ENCODE assay signal across 24 cellular contexts in the genomic region with DNA sequence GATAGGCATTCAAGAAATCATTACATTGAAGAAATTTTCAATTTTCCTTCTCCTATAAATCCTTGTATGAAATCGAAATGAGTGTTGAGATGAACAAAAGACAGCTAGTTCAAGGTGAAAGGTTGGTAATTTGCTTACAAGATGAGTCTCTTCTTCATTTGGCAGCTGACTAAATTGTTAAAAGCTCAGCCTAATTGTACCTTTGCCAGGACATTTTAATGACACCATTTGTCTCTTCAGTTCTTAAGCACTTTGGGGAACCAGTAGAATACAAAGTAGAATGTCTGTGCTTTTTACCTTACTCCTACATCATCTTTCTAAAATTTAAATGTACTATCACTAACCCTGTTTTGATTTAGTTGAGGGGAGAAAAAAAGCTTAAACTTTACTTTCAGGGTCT. TPM values are rescaled to one million over a fixed set of nuclear protein-coding genes. Genes with fewer than 3 reads are reported as not detected.
DNase-seq lines count a peak whose midpoint lies in the region; ATAC-seq and TF ChIP-seq lines count a peak whose summit lies in the region.
"Had no signal": no experiment of that assay in that cellular context is flagged by ENCODE, and none has a peak within 500 bp of the region (broad histone marks: within the 10 kb centered on the region; RNA-seq: fewer than 3 reads in every experiment).

No MANE protein-coding gene starts in this region.

- H3K27ac ChIP-seq in left ventricle myocardium inferior (replicated peaks) (peak overlapping the region; percentile 13), heart left ventricle (no peak overlapping the region)
- H3K27ac ChIP-seq: C4-2B, upper lobe of right lung had no signal

- intact Hi-C loops in left ventricle myocardium inferior (cut with micrococcal nuclease) (no loop called here), heart left ventricle (cut with DNase I) (loop anchor here in 2 of 10 donors (5.0 to 10.0 kb wide), 3 partner anchors 58 to 110 kb away; partner anchors contain the start of gene GRAMD2B (in 2 of the 2))
- intact Hi-C loops in activated naive CD4-positive, alpha-beta T cell treated with anti-CD3 and anti-CD28 coated beads for 36 hours (cut with micrococcal nuclease): no loop called here

- H3K27me3 ChIP-seq in left ventricle myocardium inferior (ENCODE audit: low read depth): no peaks in the 10 kb centered on the region
- no peaks in the 10 kb centered on the region for H3K27me3 ChIP-seq in heart left ventricle
- H3K27me3 ChIP-seq: esophagus muscularis mucosa, gastroesophageal sphincter, upper lobe of right lung had no signal

- TF ChIP-seq CTCF in left ventricle myocardium inferior (IDR thresholded peaks at IDR 0.05; ENCODE audit: borderline replicate concordance): no peak
- TF ChIP-seq CTCF in heart left ventricle (IDR thresholded peaks at IDR 0.05): no peak
- no peak for TF ChIP-seq CTCF in osteocyte (IDR thresholded peaks at IDR 0.05)
- TF ChIP-seq CTCF in GM10248 (IDR thresholded peaks at IDR 0.05; ENCODE audit: control extremely low read depth, extremely low read depth, low read depth, missing control alignments): no peak

- H3K4me1 ChIP-seq in left ventricle myocardium inferior: peaks cover 38% of the 10 kb centered on the region
- H3K4me1 ChIP-seq in heart left ventricle: peaks cover 0 to 30% (median 6%) of the 10 kb centered on the region in 12 donors
- H3K4me1 ChIP-seq: upper lobe of right lung had no signal

- no peaks in the 10 kb centered on the region for H3K27me3 Mint-ChIP-seq in central memory CD8-positive, alpha-beta T cell
- H3K27me3 Mint-ChIP-seq in osteocyte (ENCODE audit: unreplicated experiment): no peaks in the 10 kb centered on the region
- H3K27me3 Mint-ChIP-seq in activated naive CD4-positive, alpha-beta T cell treated with anti-CD3 and anti-CD28 coated beads for 36 hours (ENCODE audit: low read depth): no peaks in the 10 kb centered on the region
- H3K27me3 Mint-ChIP-seq in T-helper 2 cell treated with Interferon-gamma antibody and Interleukin-4, amounts not matched to agents 5 μg/mL and 100 μg/mL, for 36 hours (ENCODE audit: low read depth): no peaks in the 10 kb centered on the region
- H3K27me3 Mint-ChIP-seq: activated T-cell treated with anti-CD3 and anti-CD28 coated beads, Interleukin-2, amount 50 U/mL, for 24 hours had no signal

- 92 to 100% (median 94%) methylated on average over 1 of the region's 1 CpG for WGBS in heart left ventricle, 4 donors

- H3K36me3 Mint-ChIP-seq in central memory CD8-positive, alpha-beta T cell (ENCODE audit: insufficient read depth): peaks cover 30% of the 10 kb centered on the region
- peaks cover 69% of the 10 kb centered on the region for H3K36me3 Mint-ChIP-seq in osteocyte (ENCODE audit: unreplicated experiment)
- H3K36me3 Mint-ChIP-seq in activated naive CD4-positive, alpha-beta T cell treated with anti-CD3 and anti-CD28 coated beads for 36 hours (ENCODE audit: low read depth): peaks cover 32% of the 10 kb centered on the region
- peaks cover 18% of the 10 kb centered on the region for H3K36me3 Mint-ChIP-seq in T-helper 2 cell treated with Interferon-gamma antibody and Interleukin-4, amounts not matched to agents 5 μg/mL and 100 μg/mL, for 36 hours (ENCODE audit: low read depth)

- no peak for TF ChIP-seq POLR2A in heart left ventricle (IDR thresholded peaks at IDR 0.05)

- H3K27ac Mint-ChIP-seq in central memory CD8-positive, alpha-beta T cell (ENCODE audit: low read depth): peak overlapping the region; percentile 16
- peak overlapping the region; percentile 83 for H3K27ac Mint-ChIP-seq in osteocyte (ENCODE audit: unreplicated experiment)
- H3K27ac Mint-ChIP-seq in activated naive CD4-positive, alpha-beta T cell treated with anti-CD3 and anti-CD28 coated beads for 36 hours: no peak overlapping the region
- H3K27ac Mint-ChIP-seq in T-helper 2 cell treated with Interferon-gamma antibody and Interleukin-4, amounts not matched to agents 5 μg/mL and 100 μg/mL, for 36 hours: no peak overlapping the region
- H3K27ac Mint-ChIP-seq: activated T-cell treated with anti-CD3 and anti-CD28 coated beads, Interleukin-2, amount 50 U/mL, for 24 hours had no signal

- DNase-seq in left ventricle myocardium inferior (no peak), heart left ventricle (no peak), osteocyte (ENCODE audit: extremely low spot score, unreplicated experiment) (no peak), GM10248 (ENCODE audit: extremely low spot score) (no peak), NCI-H2081 treated with DMSO at 0.1 percent for 48 hours (lab: John Stamatoyannopoulos, UW) (no peak)
- DNase-seq in central memory CD8-positive, alpha-beta T cell (ENCODE audit: low spot score in 2 of 2): no peak
- DNase-seq in activated naive CD4-positive, alpha-beta T cell treated with anti-CD3 and anti-CD28 coated beads for 36 hours: no peak
- DNase-seq in T-helper 2 cell treated with Interferon-gamma antibody and Interleukin-4, amounts not matched to agents 5 μg/mL and 100 μg/mL, for 36 hours (ENCODE audit: low spot score): no peak
- DNase-seq: activated naive CD4-positive, alpha-beta T cell treated with Interleukin-2 at 50 U/mL for 16 hours; activated T-cell treated with anti-CD3 and anti-CD28 coated beads, Interleukin-2, amount 50 U/mL, for 24 hours; anterior cingulate cortex; effector memory CD4-positive, alpha-beta T cell; H7; NCI-H524 treated with DMSO at 0.1 percent for 48 hours; occipital lobe; right cardiac atrium; SW 1271; upper lobe of right lung had no signal

- no peak for ATAC-seq in heart left ventricle
- ATAC-seq in central memory CD8-positive, alpha-beta T cell (replicated peaks; ENCODE audit: extremely low read depth, poor library complexity, severe bottlenecking): no peak
- ATAC-seq: activated CD4-positive, CD25-positive, alpha-beta regulatory T cell treated with anti-CD3 and anti-CD28 coated beads, Interleukin-2, amount 50 U/mL, for 24 hours; gastroesophageal sphincter; right cardiac atrium; Right ventricle myocardium inferior; upper lobe of right lung had no signal

- no peaks in the 10 kb centered on the region for H3K4me1 Mint-ChIP-seq in central memory CD8-positive, alpha-beta T cell
- peaks cover 56% of the 10 kb centered on the region for H3K4me1 Mint-ChIP-seq in osteocyte (ENCODE audit: unreplicated experiment)
- no peaks in the 10 kb centered on the region for H3K4me1 Mint-ChIP-seq in activated naive CD4-positive, alpha-beta T cell treated with anti-CD3 and anti-CD28 coated beads for 36 hours (ENCODE audit: low read depth)
- no peaks in the 10 kb centered on the region for H3K4me1 Mint-ChIP-seq in T-helper 2 cell treated with Interferon-gamma antibody and Interleukin-4, amounts not matched to agents 5 μg/mL and 100 μg/mL, for 36 hours (ENCODE audit: low read depth)

- H3K4me3 ChIP-seq in left ventricle myocardium inferior (no peak overlapping the region), heart left ventricle (no peak overlapping the region)
- H3K4me3 ChIP-seq: esophagus muscularis mucosa, gastroesophageal sphincter, lung, upper lobe of right lung had no signal

- POLR2A ChIA-PET in GM10248 (lab: Yijun Ruan, JAX): no interaction called here

- CTCF ChIA-PET in GM10248 (lab: Yijun Ruan, JAX): interaction anchor here (1.2 to 2.3 kb wide), 3 partner anchors 18 to 143 kb away, joined by 3 to 14 read pairs (median 3); no protein-coding TSS in a partner anchor
- CTCF ChIA-PET in activated naive CD4-positive, alpha-beta T cell treated with anti-CD3 and anti-CD28 coated beads for 36 hours (lab: Charles Lee): interaction anchor here (1.5 kb wide), 1 partner anchor 17 kb away, joined by 3 read pairs; no protein-coding TSS in a partner anchor

- no peaks in the 10 kb centered on the region for H3K9me3 Mint-ChIP-seq in central memory CD8-positive, alpha-beta T cell
- no peaks in the 10 kb centered on the region for H3K9me3 Mint-ChIP-seq in osteocyte (ENCODE audit: unreplicated experiment)
- H3K9me3 Mint-ChIP-seq in activated naive CD4-positive, alpha-beta T cell treated with anti-CD3 and anti-CD28 coated beads for 36 hours: no peaks in the 10 kb centered on the region
- no peaks in the 10 kb centered on the region for H3K9me3 Mint-ChIP-seq in T-helper 2 cell treated with Interferon-gamma antibody and Interleukin-4, amounts not matched to agents 5 μg/mL and 100 μg/mL, for 36 hours
- H3K9me3 Mint-ChIP-seq: activated T-cell treated with anti-CD3 and anti-CD28 coated beads, Interleukin-2, amount 50 U/mL, for 24 hours had no signal

- H3K36me3 ChIP-seq in left ventricle myocardium inferior (peaks cover 94% of the 10 kb centered on the region), heart left ventricle (peaks cover 3 to 100% (median 80%) of the 10 kb centered on the region in 9 donors)

- H3K9me3 ChIP-seq in left ventricle myocardium inferior (replicated peaks) (no peaks in the 10 kb centered on the region), heart left ventricle (no peaks in the 10 kb centered on the region)
- H3K9me3 ChIP-seq: esophagus muscularis mucosa, gastroesophageal sphincter, upper lobe of right lung had no signal

- no peak overlapping the region for H3K4me3 Mint-ChIP-seq in central memory CD8-positive, alpha-beta T cell
- H3K4me3 Mint-ChIP-seq in osteocyte (ENCODE audit: unreplicated experiment): no peak overlapping the region
- no peak overlapping the region for H3K4me3 Mint-ChIP-seq in activated naive CD4-positive, alpha-beta T cell treated with anti-CD3 and anti-CD28 coated beads for 36 hours
- no peak overlapping the region for H3K4me3 Mint-ChIP-seq in T-helper 2 cell treated with Interferon-gamma antibody and Interleukin-4, amounts not matched to agents 5 μg/mL and 100 μg/mL, for 36 hours
- H3K4me3 Mint-ChIP-seq: activated T-cell treated with anti-CD3 and anti-CD28 coated beads, Interleukin-2, amount 50 U/mL, for 24 hours had no signal

RNA-seq across cellular contexts. Expression of gene GRAMD2B, which starts 59.4 kb away (rescaled TPM):
- 24.6 TPM for total RNA-seq in left ventricle myocardium inferior
- 10 to 100 TPM; 28.2 to 50.4 (median 37.0) TPM for total RNA-seq in heart left ventricle
- 10 to 100 TPM in 1 of 2 donors, 1 to 10 TPM in 1; 7.4 to 19.8 TPM for polyA plus RNA-seq in heart left ventricle
- 78.2 and 93.7 TPM in 2 replicates for total RNA-seq in osteocyte
- total RNA-seq in activated naive CD4-positive, alpha-beta T cell treated with anti-CD3 and anti-CD28 coated beads for 36 hours: 10 to 100 TPM in 1 of 2 experiments, 1 to 10 TPM in 1; 8.7 to 10.8 TPM

Comparison
In these comparisons a context has a peak if more than half of its experiments do, and no peak if none do; other contexts are left out.
1. H3K27ac Mint-ChIP-seq: peak in central memory CD8-positive, alpha-beta T cell (single experiment) and osteocyte (single experiment); none in activated naive CD4-positive, alpha-beta T cell treated with anti-CD3 and anti-CD28 coated beads for 36 hours (single experiment) and T-helper 2 cell treated with Interferon-gamma antibody and Interleukin-4, amounts not matched to agents 5 μg/mL and 100 μg/mL, for 36 hours (single experiment).